ENCODE assay signal across 28 cellular contexts in the genomic region with DNA sequence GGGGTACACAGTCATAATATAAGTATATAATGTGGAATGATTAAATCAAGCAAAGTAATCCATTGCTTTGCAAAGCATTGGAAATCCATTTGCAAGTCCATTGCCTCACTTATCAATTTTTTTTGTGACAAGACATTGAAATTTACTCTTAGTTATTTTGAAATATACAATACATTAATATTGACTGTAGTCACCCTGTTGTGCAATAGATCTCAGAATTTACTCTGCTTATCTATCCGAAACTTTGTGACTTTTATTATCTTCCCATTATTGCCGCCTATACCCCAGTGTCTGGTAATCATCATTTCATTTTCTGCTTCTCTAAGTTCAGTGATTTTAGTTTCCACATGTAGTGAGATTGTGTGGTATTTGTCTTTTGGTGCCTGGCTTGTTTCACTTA. TPM values are rescaled to one million over a fixed set of nuclear protein-coding genes. Genes with fewer than 3 reads are reported as not detected.
DNase-seq lines count a peak whose midpoint lies in the region; ATAC-seq, FAIRE-seq and TF ChIP-seq lines count a peak whose summit lies in the region.
"Had no signal": no experiment of that assay in that cellular context is flagged by ENCODE, and none has a peak within 500 bp of the region (broad histone marks: within the 10 kb centered on the region; RNA-seq: fewer than 3 reads in every experiment).

No MANE protein-coding gene starts in this region.

- H3K4me1 ChIP-seq in IMR-90 (ENCODE audit: control insufficient read depth, insufficient read depth, low read length), result no peaks in the 10 kb centered on the region
- no peaks in the 10 kb centered on the region for H3K4me1 ChIP-seq in K562 (replicated peaks in 1 of 2; ENCODE audit: control insufficient read depth in 2 of 2, insufficient read depth in 2 of 2, low read length in 2 of 2)
- no peaks in the 10 kb centered on the region for H3K4me1 ChIP-seq in small intestine (ENCODE audit: control insufficient read depth in 2 of 2, insufficient read depth in 1 of 2, low read depth in 1 of 2, low read length in 1 of 2)
- H3K4me1 ChIP-seq in foreskin keratinocyte, result no peaks in the 10 kb centered on the region
- H3K4me1 ChIP-seq in left ventricle myocardium inferior, result no peaks in the 10 kb centered on the region
- H3K4me1 ChIP-seq: BE2C, BLaER1 had no signal

- CTCF ChIA-PET in IMR-90 (lab: Yijun Ruan, JAX), result no interaction called here
- CTCF ChIA-PET in K562 (lab: Yijun Ruan, JAX; ENCODE audit: low intra/inter-chr PET ratio), result no interaction called here

- no peaks in the 10 kb centered on the region for H3K79me2 ChIP-seq in K562 (ENCODE audit: control insufficient read depth, insufficient read depth, low read length)

- intact Hi-C loops in IMR-90 (cut with micrococcal nuclease), result no loop called here
- intact Hi-C loops in K562 (cut with micrococcal nuclease), result no loop called here
- intact Hi-C loops in left ventricle myocardium inferior (cut with micrococcal nuclease), result no loop called here

- no peak overlapping the region for H3K23ac ChIP-seq in IMR-90 (ENCODE audit: low read depth, low read length)

- TF ChIP-seq RAD21 in IMR-90 (IDR thresholded peaks at IDR 0.05; ENCODE audit: low read length) (no peak), K562 (CRISPR knock-in tag; conservative IDR thresholded peaks at IDR 0.05 in 1 of 2, IDR thresholded peaks at IDR 0.05 in 1 of 2) (no peak)

- H3K27ac ChIP-seq in IMR-90 (ENCODE audit: insufficient read depth, low read length) (no peak overlapping the region), K562 (ENCODE audit: extremely low read depth, low read depth, low read length) (no peak overlapping the region), small intestine (ENCODE audit: low read depth in 1 of 2, low read length in 1 of 2) (peak overlapping the region in 1 of 2 donors; percentile 11), foreskin keratinocyte (no peak overlapping the region), left ventricle myocardium inferior (replicated peaks) (no peak overlapping the region)
- H3K27ac ChIP-seq: BLaER1 had no signal

- no peak for TF ChIP-seq EP300 in K562 (IDR thresholded peaks at IDR 0.05; ENCODE audit: low read length)

- no peak overlapping the region for H4K91ac ChIP-seq in IMR-90 (ENCODE audit: insufficient read depth, low read depth, low read length)

- no peak overlapping the region for H2AFZ ChIP-seq in IMR-90 (replicated peaks; ENCODE audit: low read length, poor library complexity)
- no peak overlapping the region for H2AFZ ChIP-seq in K562 (ENCODE audit: low read depth, low read length)

- TF ChIP-seq POLR2A in IMR-90 (IDR thresholded peaks at IDR 0.05; ENCODE audit: low read depth, low read length), result no peak
- no peak for TF ChIP-seq POLR2A in K562 (conservative IDR thresholded peaks at IDR 0.05)

- TF ChIP-seq CTCF in IMR-90 (conservative IDR thresholded peaks at IDR 0.05; ENCODE audit: low read depth, low read length), result no peak
- no peak for TF ChIP-seq CTCF in K562 (IDR thresholded peaks at IDR 0.05 in 2 of 3, conservative IDR thresholded peaks at IDR 0.05 in 1 of 3; ENCODE audit: insufficient read depth in 2 of 3, low read depth in 1 of 3, low read length in 3 of 3)
- TF ChIP-seq CTCF in foreskin keratinocyte (conservative IDR thresholded peaks at IDR 0.05), result no peak
- no peak for TF ChIP-seq CTCF in left ventricle myocardium inferior (IDR thresholded peaks at IDR 0.05; ENCODE audit: borderline replicate concordance)

- no peak overlapping the region for H2BK15ac ChIP-seq in IMR-90 (ENCODE audit: low read depth, low read length)

- no peak overlapping the region for H4K8ac ChIP-seq in IMR-90 (ENCODE audit: low read depth in 2 of 2, low read length in 2 of 2)

- no peak overlapping the region for H3K56ac ChIP-seq in IMR-90 (ENCODE audit: extremely low read depth, insufficient read depth, low read length)

- H4K20me1 ChIP-seq in IMR-90 (ENCODE audit: insufficient read depth, low read length) (no peaks in the 10 kb centered on the region), K562 (replicated peaks; ENCODE audit: control insufficient read depth, insufficient read depth, low read length) (no peaks in the 10 kb centered on the region)
- H4K20me1 ChIP-seq: BLaER1 had no signal

- no peak overlapping the region for H3K18ac ChIP-seq in IMR-90 (ENCODE audit: low read depth, low read length)

- no peak overlapping the region for H3K4ac ChIP-seq in IMR-90 (ENCODE audit: low read depth, low read length)

- H3K79me1 ChIP-seq in IMR-90 (ENCODE audit: low read depth in 1 of 2, low read length in 2 of 2), result no peaks in the 10 kb centered on the region

- no peak overlapping the region for H2BK20ac ChIP-seq in IMR-90 (ENCODE audit: low read depth, low read length)

- no CpG with 5 or more reads among the region's 2 CpGs for WGBS in IMR-90 (ENCODE audit: extremely low coverage in 2 of 2, insufficient read length in 1 of 2), 2 experiments
- 0% methylated on average over 2 of the region's 2 CpGs for WGBS in K562 (ENCODE audit: insufficient coverage, low coverage, missing lambda C conversion rate)
- WGBS in small intestine, 3 donors, result 19 to 66% (median 51%) methylated on average over 2 of the region's 2 CpGs

- no peak overlapping the region for H3K4me3 ChIP-seq in IMR-90 (ENCODE audit: insufficient read depth, low read depth, low read length)
- no peak overlapping the region for H3K4me3 ChIP-seq in K562
- no peak overlapping the region for H3K4me3 ChIP-seq in small intestine (ENCODE audit: low read depth in 1 of 2, low read length in 2 of 2)
- H3K4me3 ChIP-seq in left ventricle myocardium inferior, result no peak overlapping the region
- H3K4me3 ChIP-seq: BLaER1, GM12878 had no signal

- no peak overlapping the region for H2BK120ac ChIP-seq in IMR-90 (ENCODE audit: low read depth, low read length)

- H3K14ac ChIP-seq in IMR-90 (replicated peaks; ENCODE audit: low read depth, low read length), result no peak overlapping the region

- no TSS peak for BruUV-seq in IMR-90 (replicated peaks; lab: Mats Ljungman, UMichigan)
- BruUV-seq in K562 (replicated peaks; lab: Mats Ljungman, UMichigan), result no TSS peak

- H3K36me3 ChIP-seq in IMR-90 (ENCODE audit: control insufficient read depth, insufficient read depth, low read length) (no peaks in the 10 kb centered on the region), K562 (ENCODE audit: control insufficient read depth, insufficient read depth, low read length) (no peaks in the 10 kb centered on the region), small intestine (ENCODE audit: control insufficient read depth in 2 of 2, insufficient read depth in 2 of 2, low read length in 2 of 2) (no peaks in the 10 kb centered on the region), left ventricle myocardium inferior (no peaks in the 10 kb centered on the region)
- H3K36me3 ChIP-seq: BE2C, BLaER1 had no signal

- H3K9ac ChIP-seq in IMR-90 (ENCODE audit: low read depth, low read length) (no peak overlapping the region), K562 (ENCODE audit: insufficient read depth in 1 of 2, low read depth in 2 of 2, low read length in 2 of 2) (no peak overlapping the region)
- H3K9ac ChIP-seq: BLaER1 had no signal

- in situ Hi-C loops in IMR-90 (cut with MboI; ENCODE audit: low sequenced_read_pairs) (no loop called here), K562 (cut with MboI) (no loop called here)

- H3K27me3 ChIP-seq in IMR-90 (ENCODE audit: control insufficient read depth, insufficient read depth, low read length) (no peaks in the 10 kb centered on the region), K562 (ENCODE audit: control insufficient read depth in 2 of 2, insufficient read depth in 2 of 2, low read length in 2 of 2) (no peaks in the 10 kb centered on the region), small intestine (ENCODE audit: control insufficient read depth in 2 of 2, insufficient read depth in 2 of 2, low read length in 2 of 2) (no peaks in the 10 kb centered on the region), foreskin keratinocyte (no peaks in the 10 kb centered on the region), left ventricle myocardium inferior (ENCODE audit: low read depth) (no peaks in the 10 kb centered on the region)
- H3K27me3 ChIP-seq: BE2C, BLaER1 had no signal

- ATAC-seq in IMR-90 (ENCODE audit: low read depth) (no peak), K562 (no peak), foreskin keratinocyte (no peak)
- ATAC-seq: GM12878 had no signal

- H4K5ac ChIP-seq in IMR-90 (ENCODE audit: low read depth, low read length), result no peak overlapping the region

- FAIRE-seq in K562 (lab: Jason Lieb, UNC) (no peak), small intestine (lab: Jason Lieb, UNC) (no peak)
- FAIRE-seq: A204.1, GM12878, GM12892, GM18507 had no signal

- H2BK5ac ChIP-seq in IMR-90 (ENCODE audit: low read depth, low read length, poor library complexity, severe bottlenecking), result no peak overlapping the region

- dilution Hi-C loops in IMR-90 (cut with HindIII; ENCODE audit: low sequenced_read_pairs, unreplicated experiment), result no loop called here

- H3K9me3 ChIP-seq in IMR-90 (ENCODE audit: control insufficient read depth, insufficient read depth, low read length) (no peaks in the 10 kb centered on the region), K562 (replicated peaks; ENCODE audit: control insufficient read depth, insufficient read depth, low read depth, low read length) (no peaks in the 10 kb centered on the region), small intestine (ENCODE audit: control insufficient read depth, low read depth) (no peaks in the 10 kb centered on the region), left ventricle myocardium inferior (replicated peaks) (no peaks in the 10 kb centered on the region)
- H3K9me3 ChIP-seq: BE2C, BLaER1 had no signal

- no peak overlapping the region for H2AK5ac ChIP-seq in IMR-90 (ENCODE audit: low read depth, low read length)

- POLR2A ChIA-PET in IMR-90 (lab: Charles Lee; ENCODE audit: unreplicated experiment), result no interaction called here
- POLR2A ChIA-PET in K562 (lab: Yijun Ruan, JAX), result no interaction called here

- H2AK9ac ChIP-seq in IMR-90 (replicated peaks; ENCODE audit: low read depth, low read length, poor library complexity), result no peak overlapping the region

- no peak overlapping the region for H3K4me2 ChIP-seq in IMR-90 (ENCODE audit: low read depth, low read length)
- no peak overlapping the region for H3K4me2 ChIP-seq in K562 (ENCODE audit: insufficient read depth, low read length)
- H3K4me2 ChIP-seq: BLaER1 had no signal

- H3K9me1 ChIP-seq in IMR-90 (ENCODE audit: insufficient read depth, low read length), result no peaks in the 10 kb centered on the region
- H3K9me1 ChIP-seq in K562 (ENCODE audit: control insufficient read depth, insufficient read depth, low read length), result no peaks in the 10 kb centered on the region

- DNase-seq in IMR-90 (no peak), K562 (ENCODE audit: extremely low read depth in 1 of 4, low spot score in 3 of 4) (no peak), small intestine (peak; percentile 40), foreskin keratinocyte (no peak), left ventricle myocardium inferior (no peak)
- DNase-seq: 8988T; ACHN; BE2C; C1 segment of cervical spinal cord; CD4-positive, alpha-beta memory T cell; CD4-positive, CD25-positive, alpha-beta regulatory T cell; CD8-positive, alpha-beta memory T cell; COR-L47; DMS 273 treated with DMSO at 0.1 percent for 48 hours; DMS153; DMS53; DMS79; DND-41; EL; GDM1 had no signal

RNA-seq across cellular contexts. Expression of a gene that starts 5.7 kb away (rescaled TPM):
- total RNA-seq in IMR-90 (2012; rRNA removed) (0.56 and 1.1 TPM in 2 replicates), K562 (2014; rRNA removed) (not detected in 2 replicates), K562 (2014; rRNA removed; fragmentation: Illumina TruSeq; extraction: Trizol) (not detected in 2 replicates), K562 (2015; rRNA removed; fragmentation: Illumina TruSeq; extraction: Trizol) (not detected in 2 replicates), K562 (2021) (not detected in 2 replicates), foreskin keratinocyte (0.11 TPM in 1 of 2 replicates, not detected in the other), left ventricle myocardium inferior (0.47 TPM)
- polyA plus RNA-seq in IMR-90 (2012; rRNA removed) (0.27 and 0.34 TPM in 2 replicates), K562 (2011; rRNA removed) (not detected in 2 replicates), K562 (2014; fragmentation: Illumina TruSeq; extraction: Trizol) (not detected in 2 replicates), K562 (2014; fragmentation: Nextera tagmentation; extraction: Ambion mirVana) (not detected), K562 (2014; rRNA removed) (not detected in 2 replicates), small intestine (10 to 100 TPM; 21.2 to 41.6 (median 28.4) TPM), foreskin keratinocyte (0.08 TPM in 1 of 2 replicates, not detected in the other)
- 0.16 and 0.22 TPM in 2 replicates for polyA plus RNA-seq in IMR-90 (2012; cell fraction: cytosol; rRNA removed)
- 0.10 and 0.36 TPM in 2 replicates for polyA plus RNA-seq in IMR-90 (2012; cell fraction: nucleus; rRNA removed; ENCODE audit: low replicate concordance)
- not detected in 2 replicates for total RNA-seq in K562 (2011; cell fraction: chromatin; rRNA removed; ENCODE audit: low replicate concordance)
- total RNA-seq in K562 (2011; cell fraction: nucleolus; rRNA removed), result not detected in 2 replicates
- not detected in 2 replicates for total RNA-seq in K562 (2011; cell fraction: nucleoplasm; rRNA removed)
- not detected in 2 replicates for polyA plus RNA-seq in K562 (2011; cell fraction: cytosol; rRNA removed)
- polyA plus RNA-seq in K562 (2011; cell fraction: nucleus; rRNA removed), result not detected in 2 replicates
- not detected in 2 replicates for polyA plus RNA-seq in K562 (2012)
- polyA minus RNA-seq in K562 (2011; rRNA and poly(A)+ RNA removed), result 0.24 TPM in 1 of 2 replicates, not detected in the other
- polyA minus RNA-seq in K562 (2011; cell fraction: cytosol; rRNA and poly(A)+ RNA removed), result not detected in 2 replicates
- not detected in 2 replicates for polyA minus RNA-seq in K562 (2011; cell fraction: nucleus; rRNA and poly(A)+ RNA removed)
- total RNA-seq: CD4-positive, alpha-beta memory T cell; CD4-positive, CD25-positive, alpha-beta regulatory T cell; CD8-positive, alpha-beta memory T cell; Daoy; G401 had no signal
- polyA plus RNA-seq: CD14-positive monocyte; CD4-positive, alpha-beta memory T cell; CD4-positive, CD25-positive, alpha-beta regulatory T cell; CD8-positive, alpha-beta memory T cell had no signal
